Comparison of ENCODE assay signal across 16 cellular contexts in the genomic region with DNA sequence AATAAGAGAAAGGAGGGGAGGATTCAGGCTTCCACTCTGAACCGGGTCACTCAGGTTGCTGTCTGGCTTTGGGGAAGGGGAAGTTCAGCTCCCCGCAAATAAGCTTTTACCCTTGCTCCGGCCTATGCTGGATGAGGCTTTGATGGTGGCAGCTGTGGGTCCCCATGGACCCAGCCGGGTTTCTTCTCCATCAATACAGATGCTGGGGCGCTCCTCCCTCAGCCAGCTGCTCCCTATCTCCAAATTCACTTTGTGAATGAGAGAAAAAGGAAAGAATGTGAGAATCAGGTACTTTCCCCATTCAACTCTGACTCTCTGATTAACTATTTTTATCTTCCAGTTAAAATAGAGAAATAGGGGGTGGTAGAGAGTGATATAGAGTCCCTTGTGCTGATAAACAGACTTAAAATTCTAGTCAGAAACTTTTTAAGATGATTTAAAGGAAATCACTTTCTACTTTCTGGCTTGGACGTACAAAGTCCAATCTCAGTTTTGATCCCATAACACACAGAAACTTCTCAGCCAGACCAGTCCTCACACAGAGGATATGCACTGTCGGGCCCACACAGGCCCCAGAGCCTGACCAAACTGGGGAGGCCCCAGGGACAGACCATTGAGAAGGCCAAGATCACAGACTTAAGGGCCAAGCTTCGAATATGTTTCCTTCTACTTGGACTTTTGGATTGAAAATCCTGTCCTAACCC. TPM values are rescaled to one million over a fixed set of nuclear protein-coding genes. Genes with fewer than 3 reads are reported as not detected.
A peak's percentile ranks its signal among the peaks of the same experiment; 100 is the strongest.
DNase-seq lines count a peak whose midpoint lies in the region; ATAC-seq and TF ChIP-seq lines count a peak whose summit lies in the region.
"Had no signal": no experiment of that assay in that cellular context is flagged by ENCODE, and none has a peak within 500 bp of the region (broad histone marks: within the 10 kb centered on the region; RNA-seq: fewer than 3 reads in every experiment).

No MANE protein-coding gene starts in this region.

- intact Hi-C loops in spleen (cut with DNase I; ENCODE audit: low total_unique reads), result no loop called here

- H2AFZ ChIP-seq in SU-DHL-6 (ENCODE audit: low read depth, low read length, severe bottlenecking), result no peak overlapping the region

- POLR2A ChIA-PET in WTC11 (lab: Charles Lee), result no interaction called here

- H3K9me3 ChIP-seq in SU-DHL-6 (ENCODE audit: insufficient read depth, low read length) (no peaks in the 10 kb centered on the region), spleen (no peaks in the 10 kb centered on the region)
- H3K9me3 ChIP-seq: left lung, upper lobe of left lung had no signal

- H3K27me3 Mint-ChIP-seq in activated T-cell treated with anti-CD3 and anti-CD28 coated beads, Interleukin-2, amount 50 U/mL, for 24 hours, result no peaks in the 10 kb centered on the region
- no peaks in the 10 kb centered on the region; the same call in 1 of the 2 replicates for H3K27me3 Mint-ChIP-seq in WTC11 (ENCODE audit: low read depth)

- H3K36me3 ChIP-seq in SU-DHL-6 (ENCODE audit: low read length) (no peaks in the 10 kb centered on the region), spleen (no peaks in the 10 kb centered on the region)
- H3K36me3 ChIP-seq: left lung, upper lobe of left lung had no signal

- peaks cover 8 to 59% (median 50%) of the 10 kb centered on the region in 6 donors for H3K4me1 ChIP-seq in spleen
- H3K4me1 ChIP-seq: left lung had no signal

- H3K9me3 Mint-ChIP-seq in activated T-cell treated with anti-CD3 and anti-CD28 coated beads, Interleukin-2, amount 50 U/mL, for 24 hours, result no peaks in the 10 kb centered on the region
- no peaks in the 10 kb centered on the region for H3K9me3 Mint-ChIP-seq in WTC11

- TF ChIP-seq POLR2A in spleen (IDR thresholded peaks at IDR 0.05), result no peak

- WGBS in spleen, 5 donors, result 50 to 60% (median 58%) methylated on average over 8 of the region's 8 CpGs

- no peak overlapping the region for H3K4me3 ChIP-seq in SU-DHL-6 (ENCODE audit: insufficient read depth, low read length, poor library complexity, severe bottlenecking)
- no peak overlapping the region for H3K4me3 ChIP-seq in spleen
- H3K4me3 ChIP-seq: coronary artery, left lung, upper lobe of left lung had no signal

- CTCF ChIA-PET in WTC11 (lab: Charles Lee), result no interaction called here

- H3K4me3 Mint-ChIP-seq in activated T-cell treated with anti-CD3 and anti-CD28 coated beads, Interleukin-2, amount 50 U/mL, for 24 hours, result peak overlapping the region; percentile 72
- no peak overlapping the region for H3K4me3 Mint-ChIP-seq in WTC11

- peaks cover 53% of the 10 kb centered on the region for H3K4me1 Mint-ChIP-seq in activated T-cell treated with anti-CD3 and anti-CD28 coated beads, Interleukin-2, amount 50 U/mL, for 24 hours (ENCODE audit: low read depth)
- H3K4me1 Mint-ChIP-seq in WTC11, result peaks cover 9% of the 10 kb centered on the region

- no peaks in the 10 kb centered on the region for H4K20me1 ChIP-seq in SU-DHL-6 (ENCODE audit: low read depth, low read length)

- TF ChIP-seq CTCF in SU-DHL-6 (IDR thresholded peaks at IDR 0.05; ENCODE audit: insufficient read depth, low read length, poor library complexity, severe bottlenecking) (no peak), spleen (IDR thresholded peaks at IDR 0.05 in 8 of 11, conservative IDR thresholded peaks at IDR 0.05 in 3 of 11) (no peak), WTC11 (IDR thresholded peaks at IDR 0.05) (no peak)

- no peak overlapping the region for H3K27ac ChIP-seq in SU-DHL-6 (ENCODE audit: low read depth, low read length)
- peak overlapping the region in 7 of 8 donors; percentile 45 to 88 (median 52) for H3K27ac ChIP-seq in spleen
- H3K27ac ChIP-seq: left lung, upper lobe of left lung had no signal

- H3K9me2 ChIP-seq in SU-DHL-6 (replicated peaks; ENCODE audit: insufficient read depth, low read length), result no peaks in the 10 kb centered on the region

- DNase-seq in activated T-cell treated with anti-CD3 and anti-CD28 coated beads, Interleukin-2, amount 50 U/mL, for 24 hours, result peak; percentile 46
- DNase-seq in activated T-cell treated with anti-CD3 and anti-CD28 coated beads for 4 hours (no peak), spleen (no peak), NCI-H146 treated with DMSO at 0.1 percent for 48 hours (lab: John Stamatoyannopoulos, UW; ENCODE audit: unreplicated experiment) (no peak), WTC11 (ENCODE audit: low spot score) (no peak), DMS79 treated with DMSO at 0.1 percent for 48 hours (lab: John Stamatoyannopoulos, UW) (no peak)
- DNase-seq: amygdala, NCI-H1092 treated with DMSO at 0.1 percent for 48 hours, NCI-H446, T-helper 9 cell, upper lobe of left lung had no signal

- no peaks in the 10 kb centered on the region for H3F3A ChIP-seq in SU-DHL-6 (ENCODE audit: insufficient read depth)

- no peak overlapping the region for H3K9ac ChIP-seq in SU-DHL-6 (ENCODE audit: low read length)

- no peaks in the 10 kb centered on the region for H3K27me3 ChIP-seq in SU-DHL-6 (ENCODE audit: low read length)
- no peaks in the 10 kb centered on the region for H3K27me3 ChIP-seq in spleen (replicated peaks in 1 of 7)
- H3K27me3 ChIP-seq: upper lobe of left lung had no signal

- peak overlapping the region; percentile 99 for H3K27ac Mint-ChIP-seq in activated T-cell treated with anti-CD3 and anti-CD28 coated beads, Interleukin-2, amount 50 U/mL, for 24 hours
- no peak overlapping the region for H3K27ac Mint-ChIP-seq in WTC11

- no peaks in the 10 kb centered on the region for H3K36me3 Mint-ChIP-seq in activated T-cell treated with anti-CD3 and anti-CD28 coated beads, Interleukin-2, amount 50 U/mL, for 24 hours (ENCODE audit: low read depth)
- H3K36me3 Mint-ChIP-seq in WTC11, result no peaks in the 10 kb centered on the region

- ATAC-seq in GM19463 (IDR thresholded peaks at IDR 0.05; ENCODE audit: unreplicated experiment) (peak; percentile 51), WTC11 (no peak)
- ATAC-seq: HCT116, left lung had no signal

- H3K4me2 ChIP-seq in SU-DHL-6 (ENCODE audit: low read depth, low read length, poor library complexity, severe bottlenecking), result peak overlapping the region; percentile 2

- H3K79me2 ChIP-seq in SU-DHL-6 (ENCODE audit: insufficient read depth, low read length), result no peaks in the 10 kb centered on the region

TF ChIP-seq in WTC11, 78 proteins besides CTCF, POLR2A, EP300 and RAD21:
- TF ChIP-seq SMAD3 (CRISPR knock-in tag; IDR thresholded peaks at IDR 0.05; ENCODE audit: borderline replicate concordance) (no peak), IRF1 (CRISPR knock-in tag; IDR thresholded peaks at IDR 0.05) (no peak)

RNA-seq across cellular contexts. Expression of gene C5orf15, which starts 39.6 kb away (rescaled TPM):
- total RNA-seq in spleen (10 to 100 TPM; 25.4 to 49.6 (median 28.6) TPM), WTC11 (2021) (29.9 to 32.7 TPM (median 30.3 TPM) in 3 replicates)
- 10 to 100 TPM; 28.1 to 28.8 (median 28.4) TPM for polyA plus RNA-seq in spleen
